8 cellular contexts compared by ENCODE assay signal in the genomic region with DNA sequence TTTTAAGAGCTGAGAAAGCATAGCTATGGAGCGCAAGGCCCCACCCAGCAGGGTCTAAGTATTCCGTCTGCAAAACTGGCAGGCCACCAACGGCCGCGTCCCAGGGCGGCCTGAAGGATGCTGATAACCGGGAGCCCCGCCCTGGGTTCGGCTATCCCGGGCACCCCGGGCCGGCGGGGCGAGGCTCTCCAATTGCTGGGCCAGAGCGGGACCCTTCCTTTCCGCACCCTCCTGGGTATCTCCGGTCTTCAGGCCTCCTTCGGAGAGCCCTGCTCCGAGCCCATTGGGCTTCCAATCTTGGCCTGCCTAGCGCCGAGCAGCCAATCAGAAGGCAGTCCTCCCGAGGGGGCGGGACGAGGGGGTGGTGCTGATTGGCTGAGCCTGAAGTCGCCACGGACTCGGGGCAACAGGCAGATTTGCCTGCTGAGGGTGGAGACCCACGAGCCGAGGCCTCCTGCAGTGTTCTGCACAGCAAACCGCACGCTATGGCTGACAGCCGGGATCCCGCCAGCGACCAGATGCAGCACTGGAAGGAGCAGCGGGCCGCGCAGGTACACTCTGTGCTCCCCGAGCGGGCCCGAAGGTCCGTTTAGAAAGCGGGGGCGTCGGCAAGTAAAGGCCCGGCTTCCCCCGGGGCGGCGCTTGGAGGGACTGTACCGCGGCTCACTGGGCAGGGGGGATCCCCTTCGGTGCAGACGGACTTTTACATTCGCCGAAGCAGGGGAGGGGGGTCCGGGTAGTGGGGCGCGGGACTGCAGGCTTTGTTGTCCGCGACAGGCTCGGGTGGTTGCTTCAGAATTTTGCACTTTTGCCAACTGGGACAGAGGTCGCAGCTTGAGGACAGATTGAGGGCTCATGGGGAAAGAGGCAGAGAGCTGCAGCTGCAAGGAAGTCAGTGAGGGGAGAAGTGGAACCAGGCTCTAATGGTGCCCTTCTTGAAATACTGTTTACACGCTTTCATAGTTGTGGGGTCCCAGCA. TPM values are rescaled to one million over a fixed set of nuclear protein-coding genes. Genes with fewer than 3 reads are reported as not detected.
DNase-seq lines count a peak whose midpoint lies in the region; ATAC-seq and TF ChIP-seq lines count a peak whose summit lies in the region.

A gene (plus strand): TSS at position 406 of the 979 bp plus-strand sequence. CDS start 80 bp downstream, at position 486.

- peak; percentile 99 for ATAC-seq in HG02610 (IDR thresholded peaks at IDR 0.05; ENCODE audit: unreplicated experiment)

- peaks cover 39% of the 10 kb centered on the region for H3K4me1 Mint-ChIP-seq in activated naive CD4-positive, alpha-beta T cell treated with anti-CD3 and anti-CD28 coated beads, Interleukin-2, amount 50 U/mL, for 24 hours
- peaks cover 18% of the 10 kb centered on the region for H3K4me1 Mint-ChIP-seq in type B pancreatic cell (ENCODE audit: unreplicated experiment)

- peak within 1 kb of the TSS; percentile 91 for H3K4me3 Mint-ChIP-seq in activated naive CD4-positive, alpha-beta T cell treated with anti-CD3 and anti-CD28 coated beads, Interleukin-2, amount 50 U/mL, for 24 hours
- H3K4me3 Mint-ChIP-seq in type B pancreatic cell, result peak within 1 kb of the TSS; percentile 95

- TF ChIP-seq CTCF in type B pancreatic cell (conservative IDR thresholded peaks at IDR 0.05), result no peak

- peak; percentile 95 for DNase-seq in NCI-H1092 (lab: John Stamatoyannopoulos, UW)
- peak; percentile 97 for DNase-seq in SKM-1 (lab: John Stamatoyannopoulos, UW; ENCODE audit: unreplicated experiment)
- DNase-seq in glomerular endothelial cell (ENCODE audit: extremely low read depth, low read depth, low spot score), result peak; percentile 71
- peak; percentile 97 for DNase-seq in pons (ENCODE audit: low spot score)
- peak; percentile 96 for DNase-seq in type B pancreatic cell (ENCODE audit: extremely low spot score, unreplicated experiment)

- no peaks in the 10 kb centered on the region for H3K27me3 Mint-ChIP-seq in activated naive CD4-positive, alpha-beta T cell treated with anti-CD3 and anti-CD28 coated beads, Interleukin-2, amount 50 U/mL, for 24 hours
- no peaks in the 10 kb centered on the region for H3K27me3 Mint-ChIP-seq in type B pancreatic cell

- peak within 1 kb of the TSS; percentile 95 for H3K27ac Mint-ChIP-seq in activated naive CD4-positive, alpha-beta T cell treated with anti-CD3 and anti-CD28 coated beads, Interleukin-2, amount 50 U/mL, for 24 hours
- peak within 1 kb of the TSS; percentile 92 for H3K27ac Mint-ChIP-seq in type B pancreatic cell

- no peaks in the 10 kb centered on the region for H3K36me3 Mint-ChIP-seq in activated naive CD4-positive, alpha-beta T cell treated with anti-CD3 and anti-CD28 coated beads, Interleukin-2, amount 50 U/mL, for 24 hours
- H3K36me3 Mint-ChIP-seq in type B pancreatic cell, result peaks cover 18% of the 10 kb centered on the region

- H3K9me3 Mint-ChIP-seq in activated naive CD4-positive, alpha-beta T cell treated with anti-CD3 and anti-CD28 coated beads, Interleukin-2, amount 50 U/mL, for 24 hours, result no peaks in the 10 kb centered on the region
- peaks cover 3% of the 10 kb centered on the region for H3K9me3 Mint-ChIP-seq in type B pancreatic cell

- peak within 1 kb of the TSS; percentile 72 for H3K4me3 ChIP-seq in GM08714 (ENCODE audit: low read length)

RNA-seq across cellular contexts. Expression of the gene that starts here (rescaled TPM):
- 31.2 and 37.3 TPM in 2 replicates for total RNA-seq in glomerular endothelial cell
- total RNA-seq in type B pancreatic cell (ENCODE audit: low replicate concordance), result 49.9 and 61.2 TPM in 2 replicates

Comparison
In these comparisons a context has a peak if more than half of its experiments do, and no peak if none do; other contexts are left out.
1. Peak in every context shown above with its lines: DNase-seq, ATAC-seq and H3K4me3 ChIP-seq.